Comparison of ENCODE assay signal across 1 cellular context in the genomic region with DNA sequence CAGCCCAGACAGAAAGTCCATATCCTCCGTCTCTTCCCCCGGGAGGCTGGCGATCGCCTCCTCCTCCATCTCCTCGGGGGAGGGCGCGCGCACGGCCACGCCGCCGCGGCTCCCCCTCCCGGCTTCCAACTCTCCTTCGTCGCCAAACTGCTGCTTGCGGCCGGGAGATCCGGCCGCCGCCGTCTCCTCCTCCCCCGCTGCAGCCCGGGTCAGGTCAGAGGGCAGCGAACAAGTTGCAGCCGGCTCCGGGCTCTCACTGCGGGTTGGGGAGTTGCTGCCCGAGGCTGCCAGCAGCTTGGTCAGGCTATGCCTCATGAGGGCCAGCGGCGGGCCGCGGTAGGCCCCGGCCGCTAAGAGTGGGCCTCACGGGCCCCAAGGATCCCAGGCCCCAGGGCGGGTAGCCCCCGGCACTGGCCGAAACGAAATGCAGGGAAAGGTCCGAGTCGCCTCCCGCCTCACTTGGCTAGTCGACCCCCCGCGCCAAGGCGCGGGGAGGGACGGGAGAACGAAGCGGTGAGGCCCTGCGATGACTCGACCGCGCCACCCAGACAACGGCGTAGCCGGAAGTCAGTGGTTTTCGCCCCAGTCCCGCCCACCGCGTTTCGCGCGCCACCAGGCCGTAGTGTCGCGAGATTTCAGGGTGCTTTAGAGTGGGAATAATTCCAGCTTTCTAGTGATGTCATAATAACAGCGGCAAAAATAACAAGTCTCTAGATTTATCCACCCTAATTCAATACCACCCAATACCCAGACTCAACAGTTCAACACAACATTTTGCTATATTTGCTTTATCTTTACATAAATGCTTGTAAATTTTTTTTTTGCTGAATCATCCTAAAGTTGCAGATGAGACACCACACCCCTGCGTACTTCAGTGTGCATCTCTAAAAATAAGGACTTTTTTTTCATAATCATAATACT.
A peak's percentile ranks its signal among the peaks of the same experiment; 100 is the strongest.
TF ChIP-seq lines count a peak whose summit lies in the region.

A gene with protein sequence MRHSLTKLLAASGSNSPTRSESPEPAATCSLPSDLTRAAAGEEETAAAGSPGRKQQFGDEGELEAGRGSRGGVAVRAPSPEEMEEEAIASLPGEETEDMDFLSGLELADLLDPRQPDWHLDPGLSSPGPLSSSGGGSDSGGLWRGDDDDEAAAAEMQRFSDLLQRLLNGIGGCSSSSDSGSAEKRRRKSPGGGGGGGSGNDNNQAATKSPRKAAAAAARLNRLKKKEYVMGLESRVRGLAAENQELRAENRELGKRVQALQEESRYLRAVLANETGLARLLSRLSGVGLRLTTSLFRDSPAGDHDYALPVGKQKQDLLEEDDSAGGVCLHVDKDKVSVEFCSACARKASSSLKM (minus strand): TSS at position 569 of the 921 bp plus-strand sequence. CDS start 254 bp downstream, at position 315.

TF ChIP-seq in HepG2, 621 proteins besides CTCF, POLR2A, EP300 and RAD21 (continued from another document and continues in another):
- TF ChIP-seq, protein P1, sequence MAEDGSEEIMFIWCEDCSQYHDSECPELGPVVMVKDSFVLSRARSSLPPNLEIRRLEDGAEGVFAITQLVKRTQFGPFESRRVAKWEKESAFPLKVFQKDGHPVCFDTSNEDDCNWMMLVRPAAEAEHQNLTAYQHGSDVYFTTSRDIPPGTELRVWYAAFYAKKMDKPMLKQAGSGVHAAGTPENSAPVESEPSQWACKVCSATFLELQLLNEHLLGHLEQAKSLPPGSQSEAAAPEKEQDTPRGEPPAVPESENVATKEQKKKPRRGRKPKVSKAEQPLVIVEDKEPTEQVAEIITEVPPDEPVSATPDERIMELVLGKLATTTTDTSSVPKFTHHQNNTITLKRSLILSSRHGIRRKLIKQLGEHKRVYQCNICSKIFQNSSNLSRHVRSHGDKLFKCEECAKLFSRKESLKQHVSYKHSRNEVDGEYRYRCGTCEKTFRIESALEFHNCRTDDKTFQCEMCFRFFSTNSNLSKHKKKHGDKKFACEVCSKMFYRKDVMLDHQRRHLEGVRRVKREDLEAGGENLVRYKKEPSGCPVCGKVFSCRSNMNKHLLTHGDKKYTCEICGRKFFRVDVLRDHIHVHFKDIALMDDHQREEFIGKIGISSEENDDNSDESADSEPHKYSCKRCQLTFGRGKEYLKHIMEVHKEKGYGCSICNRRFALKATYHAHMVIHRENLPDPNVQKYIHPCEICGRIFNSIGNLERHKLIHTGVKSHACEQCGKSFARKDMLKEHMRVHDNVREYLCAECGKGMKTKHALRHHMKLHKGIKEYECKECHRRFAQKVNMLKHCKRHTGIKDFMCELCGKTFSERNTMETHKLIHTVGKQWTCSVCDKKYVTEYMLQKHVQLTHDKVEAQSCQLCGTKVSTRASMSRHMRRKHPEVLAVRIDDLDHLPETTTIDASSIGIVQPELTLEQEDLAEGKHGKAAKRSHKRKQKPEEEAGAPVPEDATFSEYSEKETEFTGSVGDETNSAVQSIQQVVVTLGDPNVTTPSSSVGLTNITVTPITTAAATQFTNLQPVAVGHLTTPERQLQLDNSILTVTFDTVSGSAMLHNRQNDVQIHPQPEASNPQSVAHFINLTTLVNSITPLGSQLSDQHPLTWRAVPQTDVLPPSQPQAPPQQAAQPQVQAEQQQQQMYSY (CRISPR knock-in tag; IDR thresholded peaks at IDR 0.05) = no peak; the same call in 1 of the 2 replicates
- TF ChIP-seq KAT7 (CRISPR knock-in tag; IDR thresholded peaks at IDR 0.05; ENCODE audit: borderline replicate concordance) (no peak), TCF7 (IDR thresholded peaks at IDR 0.05; ENCODE audit: low read depth) (no peak), DPF2 (CRISPR knock-in tag; IDR thresholded peaks at IDR 0.05; ENCODE audit: borderline replicate concordance, low read depth) (no peak), TBX3 (IDR thresholded peaks at IDR 0.05; ENCODE audit: borderline replicate concordance) (0 out of 2 replicates have a peak, but pooled peaks have one; percentile 24), RXRA (CRISPR knock-in tag; IDR thresholded peaks at IDR 0.05) (no peak; the same call in 1 of the 2 replicates), ZNF33A (CRISPR knock-in tag; IDR thresholded peaks at IDR 0.05; ENCODE audit: borderline replicate concordance) (peak; percentile 83; the same call in 1 of the 2 replicates), ZFP36L2 (CRISPR knock-in tag; IDR thresholded peaks at IDR 0.05) (0 out of 2 replicates have a peak, but pooled peaks have one; percentile 45), RBM39 (IDR thresholded peaks at IDR 0.05; ENCODE audit: low read depth, low read length, poor library complexity, severe bottlenecking) (peak; percentile 56), SAFB2 (CRISPR knock-in tag; IDR thresholded peaks at IDR 0.05; ENCODE audit: borderline replicate concordance, low read depth) (no peak), MIER3 (CRISPR knock-in tag; IDR thresholded peaks at IDR 0.05; ENCODE audit: borderline replicate concordance) (no peak), ZSCAN21 (CRISPR knock-in tag; IDR thresholded peaks at IDR 0.05; ENCODE audit: borderline replicate concordance) (peak; percentile 74), ZNF256 (CRISPR knock-in tag; conservative IDR thresholded peaks at IDR 0.05) (no peak), ZKSCAN5 (CRISPR knock-in tag; IDR thresholded peaks at IDR 0.05) (no peak), ZNF670 (CRISPR knock-in tag; IDR thresholded peaks at IDR 0.05; ENCODE audit: borderline replicate concordance) (0 out of 2 replicates have a peak, but pooled peaks have one; percentile 15), RFX3 (CRISPR knock-in tag; IDR thresholded peaks at IDR 0.05) (no peak), JARID2 (CRISPR knock-in tag; IDR thresholded peaks at IDR 0.05; ENCODE audit: insufficient replicate concordance) (no peak), PRPF4 (IDR thresholded peaks at IDR 0.05; ENCODE audit: low read depth, low read length, poor library complexity, severe bottlenecking) (no peak), NFKBIZ (CRISPR knock-in tag; IDR thresholded peaks at IDR 0.05) (peak; percentile 56; the same call in 1 of the 2 replicates), TOPORS (CRISPR knock-in tag; IDR thresholded peaks at IDR 0.05) (peak; percentile 35; the same call in 1 of the 2 replicates), ESRRA (CRISPR knock-in tag; IDR thresholded peaks at IDR 0.05; ENCODE audit: low read depth) (peak; percentile 41; the same call in 1 of the 2 replicates), ZNF34 (CRISPR knock-in tag; IDR thresholded peaks at IDR 0.05; ENCODE audit: borderline replicate concordance) (no peak), RXRB (CRISPR knock-in tag; IDR thresholded peaks at IDR 0.05; ENCODE audit: borderline replicate concordance) (peak; percentile 37; the same call in 1 of the 2 replicates), PHF5A (CRISPR knock-in tag; IDR thresholded peaks at IDR 0.05; ENCODE audit: low read depth, unreplicated experiment) (peak; percentile 45), ZMAT3 (CRISPR knock-in tag; conservative IDR thresholded peaks at IDR 0.05) (peak; percentile 84)
- TF ChIP-seq, protein P2, sequence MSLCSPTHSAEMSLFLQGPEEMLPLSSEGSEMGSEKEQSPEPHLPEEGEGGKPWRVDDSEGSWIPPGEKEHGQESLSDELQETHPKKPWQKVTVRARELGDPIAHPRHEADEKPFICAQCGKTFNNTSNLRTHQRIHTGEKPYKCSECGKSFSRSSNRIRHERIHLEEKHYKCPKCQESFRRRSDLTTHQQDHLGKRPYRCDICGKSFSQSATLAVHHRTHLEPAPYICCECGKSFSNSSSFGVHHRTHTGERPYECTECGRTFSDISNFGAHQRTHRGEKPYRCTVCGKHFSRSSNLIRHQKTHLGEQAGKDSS (CRISPR knock-in tag; IDR thresholded peaks at IDR 0.05; ENCODE audit: borderline replicate concordance, low read depth) = peak; percentile 16
- TF ChIP-seq, protein P3, sequence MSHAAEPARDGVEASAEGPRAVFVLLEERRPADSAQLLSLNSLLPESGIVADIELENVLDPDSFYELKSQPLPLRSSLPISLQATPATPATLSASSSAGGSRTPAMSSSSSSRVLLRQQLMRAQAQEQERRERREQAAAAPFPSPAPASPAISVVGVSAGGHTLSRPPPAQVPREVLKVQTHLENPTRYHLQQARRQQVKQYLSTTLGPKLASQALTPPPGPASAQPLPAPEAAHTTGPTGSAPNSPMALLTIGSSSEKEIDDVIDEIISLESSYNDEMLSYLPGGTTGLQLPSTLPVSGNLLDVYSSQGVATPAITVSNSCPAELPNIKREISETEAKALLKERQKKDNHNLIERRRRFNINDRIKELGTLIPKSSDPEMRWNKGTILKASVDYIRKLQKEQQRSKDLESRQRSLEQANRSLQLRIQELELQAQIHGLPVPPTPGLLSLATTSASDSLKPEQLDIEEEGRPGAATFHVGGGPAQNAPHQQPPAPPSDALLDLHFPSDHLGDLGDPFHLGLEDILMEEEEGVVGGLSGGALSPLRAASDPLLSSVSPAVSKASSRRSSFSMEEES (CRISPR knock-in tag; IDR thresholded peaks at IDR 0.05) = 0 out of 2 replicates have a peak, but pooled peaks have one; percentile 40
- TF ChIP-seq, protein P4, sequence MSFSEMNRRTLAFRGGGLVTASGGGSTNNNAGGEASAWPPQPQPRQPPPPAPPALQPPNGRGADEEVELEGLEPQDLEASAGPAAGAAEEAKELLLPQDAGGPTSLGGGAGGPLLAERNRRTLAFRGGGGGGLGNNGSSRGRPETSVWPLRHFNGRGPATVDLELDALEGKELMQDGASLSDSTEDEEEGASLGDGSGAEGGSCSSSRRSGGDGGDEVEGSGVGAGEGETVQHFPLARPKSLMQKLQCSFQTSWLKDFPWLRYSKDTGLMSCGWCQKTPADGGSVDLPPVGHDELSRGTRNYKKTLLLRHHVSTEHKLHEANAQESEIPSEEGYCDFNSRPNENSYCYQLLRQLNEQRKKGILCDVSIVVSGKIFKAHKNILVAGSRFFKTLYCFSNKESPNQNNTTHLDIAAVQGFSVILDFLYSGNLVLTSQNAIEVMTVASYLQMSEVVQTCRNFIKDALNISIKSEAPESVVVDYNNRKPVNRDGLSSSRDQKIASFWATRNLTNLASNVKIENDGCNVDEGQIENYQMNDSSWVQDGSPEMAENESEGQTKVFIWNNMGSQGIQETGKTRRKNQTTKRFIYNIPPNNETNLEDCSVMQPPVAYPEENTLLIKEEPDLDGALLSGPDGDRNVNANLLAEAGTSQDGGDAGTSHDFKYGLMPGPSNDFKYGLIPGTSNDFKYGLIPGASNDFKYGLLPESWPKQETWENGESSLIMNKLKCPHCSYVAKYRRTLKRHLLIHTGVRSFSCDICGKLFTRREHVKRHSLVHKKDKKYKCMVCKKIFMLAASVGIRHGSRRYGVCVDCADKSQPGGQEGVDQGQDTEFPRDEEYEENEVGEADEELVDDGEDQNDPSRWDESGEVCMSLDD (CRISPR knock-in tag; IDR thresholded peaks at IDR 0.05; ENCODE audit: borderline replicate concordance) = no peak
- TF ChIP-seq, protein P5, sequence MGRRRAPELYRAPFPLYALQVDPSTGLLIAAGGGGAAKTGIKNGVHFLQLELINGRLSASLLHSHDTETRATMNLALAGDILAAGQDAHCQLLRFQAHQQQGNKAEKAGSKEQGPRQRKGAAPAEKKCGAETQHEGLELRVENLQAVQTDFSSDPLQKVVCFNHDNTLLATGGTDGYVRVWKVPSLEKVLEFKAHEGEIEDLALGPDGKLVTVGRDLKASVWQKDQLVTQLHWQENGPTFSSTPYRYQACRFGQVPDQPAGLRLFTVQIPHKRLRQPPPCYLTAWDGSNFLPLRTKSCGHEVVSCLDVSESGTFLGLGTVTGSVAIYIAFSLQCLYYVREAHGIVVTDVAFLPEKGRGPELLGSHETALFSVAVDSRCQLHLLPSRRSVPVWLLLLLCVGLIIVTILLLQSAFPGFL (CRISPR knock-in tag; IDR thresholded peaks at IDR 0.05) = 0 out of 2 replicates have a peak, but pooled peaks have one; percentile 41
- TF ChIP-seq, protein P6, sequence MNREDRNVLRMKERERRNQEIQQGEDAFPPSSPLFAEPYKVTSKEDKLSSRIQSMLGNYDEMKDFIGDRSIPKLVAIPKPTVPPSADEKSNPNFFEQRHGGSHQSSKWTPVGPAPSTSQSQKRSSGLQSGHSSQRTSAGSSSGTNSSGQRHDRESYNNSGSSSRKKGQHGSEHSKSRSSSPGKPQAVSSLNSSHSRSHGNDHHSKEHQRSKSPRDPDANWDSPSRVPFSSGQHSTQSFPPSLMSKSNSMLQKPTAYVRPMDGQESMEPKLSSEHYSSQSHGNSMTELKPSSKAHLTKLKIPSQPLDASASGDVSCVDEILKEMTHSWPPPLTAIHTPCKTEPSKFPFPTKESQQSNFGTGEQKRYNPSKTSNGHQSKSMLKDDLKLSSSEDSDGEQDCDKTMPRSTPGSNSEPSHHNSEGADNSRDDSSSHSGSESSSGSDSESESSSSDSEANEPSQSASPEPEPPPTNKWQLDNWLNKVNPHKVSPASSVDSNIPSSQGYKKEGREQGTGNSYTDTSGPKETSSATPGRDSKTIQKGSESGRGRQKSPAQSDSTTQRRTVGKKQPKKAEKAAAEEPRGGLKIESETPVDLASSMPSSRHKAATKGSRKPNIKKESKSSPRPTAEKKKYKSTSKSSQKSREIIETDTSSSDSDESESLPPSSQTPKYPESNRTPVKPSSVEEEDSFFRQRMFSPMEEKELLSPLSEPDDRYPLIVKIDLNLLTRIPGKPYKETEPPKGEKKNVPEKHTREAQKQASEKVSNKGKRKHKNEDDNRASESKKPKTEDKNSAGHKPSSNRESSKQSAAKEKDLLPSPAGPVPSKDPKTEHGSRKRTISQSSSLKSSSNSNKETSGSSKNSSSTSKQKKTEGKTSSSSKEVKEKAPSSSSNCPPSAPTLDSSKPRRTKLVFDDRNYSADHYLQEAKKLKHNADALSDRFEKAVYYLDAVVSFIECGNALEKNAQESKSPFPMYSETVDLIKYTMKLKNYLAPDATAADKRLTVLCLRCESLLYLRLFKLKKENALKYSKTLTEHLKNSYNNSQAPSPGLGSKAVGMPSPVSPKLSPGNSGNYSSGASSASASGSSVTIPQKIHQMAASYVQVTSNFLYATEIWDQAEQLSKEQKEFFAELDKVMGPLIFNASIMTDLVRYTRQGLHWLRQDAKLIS (CRISPR knock-in tag; IDR thresholded peaks at IDR 0.05) = no peak
- TF ChIP-seq, protein P7, sequence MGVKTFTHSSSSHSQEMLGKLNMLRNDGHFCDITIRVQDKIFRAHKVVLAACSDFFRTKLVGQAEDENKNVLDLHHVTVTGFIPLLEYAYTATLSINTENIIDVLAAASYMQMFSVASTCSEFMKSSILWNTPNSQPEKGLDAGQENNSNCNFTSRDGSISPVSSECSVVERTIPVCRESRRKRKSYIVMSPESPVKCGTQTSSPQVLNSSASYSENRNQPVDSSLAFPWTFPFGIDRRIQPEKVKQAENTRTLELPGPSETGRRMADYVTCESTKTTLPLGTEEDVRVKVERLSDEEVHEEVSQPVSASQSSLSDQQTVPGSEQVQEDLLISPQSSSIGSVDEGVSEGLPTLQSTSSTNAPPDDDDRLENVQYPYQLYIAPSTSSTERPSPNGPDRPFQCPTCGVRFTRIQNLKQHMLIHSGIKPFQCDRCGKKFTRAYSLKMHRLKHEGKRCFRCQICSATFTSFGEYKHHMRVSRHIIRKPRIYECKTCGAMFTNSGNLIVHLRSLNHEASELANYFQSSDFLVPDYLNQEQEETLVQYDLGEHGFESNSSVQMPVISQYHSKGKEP (CRISPR knock-in tag; IDR thresholded peaks at IDR 0.05) = no peak
